18 cellular contexts compared by ENCODE assay signal in the genomic region with DNA sequence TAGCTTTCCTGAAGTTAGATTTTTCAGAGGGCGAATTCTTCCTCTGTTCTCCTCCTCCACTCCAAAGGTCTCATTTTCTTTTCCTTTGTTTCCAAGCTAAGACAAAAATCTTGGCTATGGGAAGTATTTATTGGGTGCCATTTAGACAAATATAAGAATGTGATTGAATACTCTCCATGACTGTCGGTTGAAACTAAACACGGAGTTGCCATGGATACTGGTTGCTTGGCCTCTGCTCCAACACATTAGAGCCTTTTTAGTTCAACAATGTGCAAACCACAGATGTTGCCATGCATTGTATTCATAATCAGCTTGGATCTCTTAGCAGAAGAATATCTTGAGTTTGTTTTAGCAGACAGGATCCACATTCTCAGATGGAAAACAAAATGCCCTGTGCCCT.
DNase-seq lines count a peak whose midpoint lies in the region; TF ChIP-seq lines count a peak whose summit lies in the region.
"Had no signal": no experiment of that assay in that cellular context is flagged by ENCODE, and none has a peak within 500 bp of the region (broad histone marks: within the 10 kb centered on the region; RNA-seq: fewer than 3 reads in every experiment).

No MANE protein-coding gene starts in this region.

- no peak for TF ChIP-seq CTCF in epithelial cell of proximal tubule (conservative IDR thresholded peaks at IDR 0.05; ENCODE audit: low read depth, low read length)
- no peak for TF ChIP-seq CTCF in osteocyte (IDR thresholded peaks at IDR 0.05)

- no peaks in the 10 kb centered on the region for H3K27me3 Mint-ChIP-seq in osteocyte (ENCODE audit: unreplicated experiment)

- H3K4me1 Mint-ChIP-seq in osteocyte (ENCODE audit: unreplicated experiment): no peaks in the 10 kb centered on the region

- no peak overlapping the region for H3K27ac Mint-ChIP-seq in osteocyte (ENCODE audit: unreplicated experiment)
- H3K27ac Mint-ChIP-seq: CD4-positive, alpha-beta T cell had no signal

- H3K4me3 Mint-ChIP-seq in osteocyte (ENCODE audit: unreplicated experiment): no peak overlapping the region
- H3K4me3 Mint-ChIP-seq: CD4-positive, alpha-beta T cell had no signal

- DNase-seq in DMS53 (lab: John Stamatoyannopoulos, UW) (peak; percentile 63), DMS53 treated with DMSO at 0.1 percent for 48 hours (lab: John Stamatoyannopoulos, UW; ENCODE audit: unreplicated experiment) (no peak), NCI-H748 (lab: John Stamatoyannopoulos, UW; ENCODE audit: unreplicated experiment) (peak; percentile 73), epithelial cell of proximal tubule (ENCODE audit: low read depth) (peak; percentile 31), renal cortical epithelial cell (ENCODE audit: low read depth) (peak; percentile 87), NCI-H446 (lab: John Stamatoyannopoulos, UW) (no peak), NCI-H2081 treated with DMSO at 0.1 percent for 48 hours (lab: John Stamatoyannopoulos, UW) (no peak), osteocyte (ENCODE audit: extremely low spot score, unreplicated experiment) (no peak)
- DNase-seq: BE2C; CD4-positive, alpha-beta T cell; DMS79 treated with DMSO at 0.1 percent for 48 hours; MG63; NCI-H1105 treated with DMSO at 0.1 percent for 48 hours; NCI-H2029; NCI-H345; NCI-H82; SW 1271 had no signal

- H3K4me3 ChIP-seq in epithelial cell of proximal tubule (ENCODE audit: low read depth, low read length): no peak overlapping the region
- H3K4me3 ChIP-seq: HAP-1, MG63 had no signal

- peaks cover 11% of the 10 kb centered on the region for H3K9me3 Mint-ChIP-seq in osteocyte (ENCODE audit: unreplicated experiment)

- no peaks in the 10 kb centered on the region for H3K36me3 Mint-ChIP-seq in osteocyte (ENCODE audit: unreplicated experiment)

Comparison
In these comparisons a context has a peak if more than half of its experiments do, and no peak if none do; other contexts are left out.
1. DNase-seq: peak in DMS53 (single experiment), NCI-H748 (single experiment), epithelial cell of proximal tubule (single experiment) and renal cortical epithelial cell (single experiment); none in DMS53 treated with DMSO at 0.1 percent for 48 hours (single experiment), NCI-H446 (0 of 2), NCI-H2081 treated with DMSO at 0.1 percent for 48 hours (single experiment) and osteocyte (single experiment).